ENCODE assay signal across 21 cellular contexts in the genomic region with DNA sequence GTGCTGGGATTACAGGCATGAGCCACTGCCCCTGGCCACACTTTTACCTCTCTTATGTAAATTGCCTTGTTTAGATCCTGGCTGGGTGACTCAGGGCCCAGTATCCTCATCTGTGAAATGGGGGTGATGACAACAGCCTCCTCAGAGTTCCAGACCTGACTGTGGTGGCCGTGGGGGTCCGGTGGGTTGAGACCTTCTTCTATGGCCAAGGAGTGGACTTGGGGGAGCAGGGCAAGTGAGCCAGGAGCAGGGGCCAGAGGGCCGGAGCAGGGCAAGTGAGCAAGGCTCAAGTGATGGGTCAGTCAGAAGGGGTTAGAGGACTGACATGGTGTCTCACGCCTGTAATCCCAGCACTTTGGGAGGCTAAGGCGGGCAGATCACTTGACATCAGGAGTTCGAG.
"Had no signal": no experiment of that assay in that cellular context is flagged by ENCODE, and none has a peak within 500 bp of the region (broad histone marks: within the 10 kb centered on the region; RNA-seq: fewer than 3 reads in every experiment).

No MANE protein-coding gene starts in this region.

- H3K27me3 ChIP-seq: hepatocyte, vagina had no signal

- H3K79me2 ChIP-seq: hepatocyte had no signal

- H3K4me3 Mint-ChIP-seq: activated naive CD8-positive, alpha-beta T cell; brain had no signal

- H3K9me3 ChIP-seq: esophagus squamous epithelium, neutrophil, tibial nerve, vagina had no signal

- H3K27ac ChIP-seq: coronary artery, esophagus squamous epithelium, neutrophil, skin epidermis, tibial nerve, vagina had no signal

- H3K9me3 Mint-ChIP-seq: naive B cell had no signal

- H3K4me1 ChIP-seq: vagina had no signal

- H2AFZ ChIP-seq: hepatocyte had no signal

- H3K27me3 Mint-ChIP-seq: activated naive CD8-positive, alpha-beta T cell; naive B cell had no signal

- H3K4me3 ChIP-seq: coronary artery, esophagus squamous epithelium, hepatocyte, skin epidermis, tibial nerve, vagina had no signal

- DNase-seq: activated CD4-positive, alpha-beta T cell treated with anti-CD3 and anti-CD28 coated beads for 1 hour; activated effector memory CD4-positive, alpha-beta T cell treated with Interleukin-2 at 50 U/mL for 16 hours; central memory CD4-positive, alpha-beta T cell; effector CD4-positive, alpha-beta T cell; esophagus squamous epithelium; islet precursor cell; naive B cell; retina; stimulated activated CD4-positive, alpha-beta T cell treated with anti-CD3 and anti-CD28 coated beads, Interleukin-15, amount 100 ng/mL, for 24 hours; stimulated activated CD4-positive, alpha-beta T cell treated with anti-CD3 and anti-CD28 coated beads, Interleukin-4, amount 100 ng/mL, for 1 hour; stimulated activated naive CD4-positive, alpha-beta T cell treated with Interleukin-2 at 50 U/mL for 16 hours; substantia nigra; T-helper 9 cell had no signal

- H3K36me3 Mint-ChIP-seq: activated naive CD8-positive, alpha-beta T cell; brain; naive B cell had no signal

- H3K36me3 ChIP-seq: esophagus squamous epithelium, neutrophil, tibial nerve, vagina had no signal

- H3K4me2 ChIP-seq: hepatocyte had no signal
